8 cellular contexts compared by ENCODE assay signal in genomic region chr2:7083580-7084509, GRCh38.
DNase-seq lines count a peak whose midpoint lies in the region; ATAC-seq and TF ChIP-seq lines count a peak whose summit lies in the region.

No MANE protein-coding gene starts in this region.

- H3K27ac Mint-ChIP-seq in neural progenitor cell (no peak overlapping the region), mesothelial cell of epicardium (no peak overlapping the region)

- WGBS in body of pancreas, 2 donors, result 74 to 80% methylated on average over 10 of the region's 10 CpGs

- peak in 5 of 7 experiments; percentile 19 to 42 (median 29) for TF ChIP-seq CTCF in body of pancreas (IDR thresholded peaks at IDR 0.05)
- peak; percentile 73 for TF ChIP-seq CTCF in neural progenitor cell (IDR thresholded peaks at IDR 0.05)
- no peak for TF ChIP-seq CTCF in mesothelial cell of epicardium (IDR thresholded peaks at IDR 0.05; ENCODE audit: unreplicated experiment)

- no peaks in the 10 kb centered on the region for H3K27me3 ChIP-seq in body of pancreas
- no peaks in the 10 kb centered on the region for H3K27me3 ChIP-seq in neural progenitor cell

- H3F3A ChIP-seq in neural progenitor cell (ENCODE audit: low read depth), result no peaks in the 10 kb centered on the region

- H3K4me1 Mint-ChIP-seq in neural progenitor cell (no peaks in the 10 kb centered on the region), mesothelial cell of epicardium (no peaks in the 10 kb centered on the region)

- H3K27ac ChIP-seq in body of pancreas (no peak overlapping the region), neural progenitor cell (no peak overlapping the region)

- peaks cover 6% of the 10 kb centered on the region for H3K9me3 Mint-ChIP-seq in neural progenitor cell
- H3K9me3 Mint-ChIP-seq in mesothelial cell of epicardium, result peaks cover 22% of the 10 kb centered on the region

- intact Hi-C loops in body of pancreas (cut with DNase I) (no loop called here), cardiac septum (cut with DNase I) (no loop called here)

- H2AFZ ChIP-seq in neural progenitor cell (replicated peaks), result no peak overlapping the region

- peak; percentile 67 for DNase-seq in DMS 273 (lab: John Stamatoyannopoulos, UW; ENCODE audit: unreplicated experiment)
- DNase-seq in NCI-H460 (ENCODE audit: extremely low read depth, low read depth), result peak; percentile 12
- no peak for DNase-seq in body of pancreas
- peak; percentile 60 for DNase-seq in neural progenitor cell (ENCODE audit: low spot score)
- no peak for DNase-seq in putamen (ENCODE audit: low spot score)
- no peak for DNase-seq in cardiac septum (ENCODE audit: low spot score)
- DNase-seq in mesothelial cell of epicardium (ENCODE audit: low spot score in 2 of 2, unreplicated experiment in 2 of 2), result no peak

- no peaks in the 10 kb centered on the region for H3K9me3 ChIP-seq in body of pancreas
- H3K9me3 ChIP-seq in neural progenitor cell (ENCODE audit: low read depth), result peaks cover 4% of the 10 kb centered on the region

- H3K4me3 Mint-ChIP-seq in neural progenitor cell, result no peak overlapping the region
- H3K4me3 Mint-ChIP-seq in mesothelial cell of epicardium, result no peak overlapping the region

- TF ChIP-seq POLR2A in body of pancreas (IDR thresholded peaks at IDR 0.05), result no peak

- H4K20me1 ChIP-seq in neural progenitor cell (ENCODE audit: low read depth), result no peaks in the 10 kb centered on the region

- H3K4me1 ChIP-seq in body of pancreas (no peaks in the 10 kb centered on the region), neural progenitor cell (no peaks in the 10 kb centered on the region)

- H3K4me3 ChIP-seq in body of pancreas (no peak overlapping the region), neural progenitor cell (no peak overlapping the region)

- peaks cover 10% of the 10 kb centered on the region for H3K36me3 Mint-ChIP-seq in neural progenitor cell
- peaks cover 13% of the 10 kb centered on the region for H3K36me3 Mint-ChIP-seq in mesothelial cell of epicardium

- H3K4me2 ChIP-seq in neural progenitor cell, result no peak overlapping the region

- no peaks in the 10 kb centered on the region for H3K79me2 ChIP-seq in neural progenitor cell (ENCODE audit: low read depth)

- ATAC-seq in GM21515 (IDR thresholded peaks at IDR 0.05; ENCODE audit: unreplicated experiment) (peak; percentile 86), body of pancreas (no peak)

- no peaks in the 10 kb centered on the region for H3K36me3 ChIP-seq in body of pancreas (replicated peaks in 1 of 2; ENCODE audit: insufficient read depth in 1 of 2, low read depth in 2 of 2)
- no peaks in the 10 kb centered on the region for H3K36me3 ChIP-seq in neural progenitor cell

- no peak overlapping the region for H3K9ac ChIP-seq in neural progenitor cell

- H3K27me3 Mint-ChIP-seq in neural progenitor cell (ENCODE audit: insufficient read depth, low read depth), result no peaks in the 10 kb centered on the region
- peaks cover 3% of the 10 kb centered on the region for H3K27me3 Mint-ChIP-seq in mesothelial cell of epicardium (ENCODE audit: low read depth)

Comparison
In these comparisons a context has a peak if more than half of its experiments do, and no peak if none do; other contexts are left out.
1. DNase-seq: peak in DMS 273 (single experiment), NCI-H460 (single experiment) and neural progenitor cell (single experiment); none in body of pancreas (0 of 4), putamen (single experiment), cardiac septum (single experiment) and mesothelial cell of epicardium (0 of 2).